In the genomic region with DNA sequence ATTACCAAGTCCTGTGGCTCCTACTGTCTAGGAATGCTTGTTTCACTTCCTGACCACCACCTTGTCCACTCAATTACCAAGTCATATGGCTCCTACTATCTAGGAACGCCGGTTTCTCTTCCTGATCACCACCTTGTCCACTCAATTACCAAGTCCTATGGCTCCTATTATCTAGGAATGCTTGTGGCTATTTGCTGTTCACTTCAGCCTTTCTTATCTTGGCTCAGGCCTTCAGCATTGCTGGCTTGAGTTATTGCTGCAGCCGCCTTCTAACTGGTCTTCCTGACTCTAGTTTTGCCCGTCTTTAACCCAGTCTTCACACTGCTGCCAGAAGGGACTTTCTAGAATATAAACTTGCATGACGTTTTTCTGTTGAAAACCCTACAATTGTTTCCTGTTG, we compare ENCODE assay signal across 5 cellular contexts.
"Had no signal": no experiment of that assay in that cellular context is flagged by ENCODE, and none has a peak within 500 bp of the region (broad histone marks: within the 10 kb centered on the region; RNA-seq: fewer than 3 reads in every experiment).

No MANE protein-coding gene starts in this region.

- H3K27me3 ChIP-seq: ascending aorta, Peyer's patch had no signal

- H3K4me2 ChIP-seq: SK-N-SH had no signal

- H3K4me3 ChIP-seq: ascending aorta, K562, Peyer's patch, SJSA1 had no signal

- H3K4me1 ChIP-seq: ascending aorta, Peyer's patch, SJSA1 had no signal

- H3K27ac ChIP-seq: ascending aorta, Peyer's patch, SJSA1 had no signal

- H3K9me2 ChIP-seq: SK-N-SH had no signal

- H3K36me3 ChIP-seq: ascending aorta, Peyer's patch, SJSA1 had no signal

- H3K9me3 ChIP-seq: ascending aorta, Peyer's patch, SJSA1, SK-N-SH had no signal
